9 cellular contexts compared by ENCODE assay signal in genomic region chr11:75536786-75537629, GRCh38. TPM values are rescaled to one million over a fixed set of nuclear protein-coding genes. Genes with fewer than 3 reads are reported as not detected.
DNase-seq lines count a peak whose midpoint lies in the region; ATAC-seq and TF ChIP-seq lines count a peak whose summit lies in the region.
"Had no signal": no experiment of that assay in that cellular context is flagged by ENCODE, and none has a peak within 500 bp of the region (broad histone marks: within the 10 kb centered on the region; RNA-seq: fewer than 3 reads in every experiment).

No MANE protein-coding gene starts in this region.

- WGBS in transverse colon (ENCODE audit: low coverage in 1 of 2), 2 donors, result 61 to 69% methylated on average over 2 to 13 of the region's 13 CpGs

- H3K36me3 Mint-ChIP-seq in activated T-cell treated with anti-CD3 and anti-CD28 coated beads, Interleukin-2, amount 50 U/mL, for 24 hours (ENCODE audit: low read depth), result no peaks in the 10 kb centered on the region
- H3K36me3 Mint-ChIP-seq: naive thymus-derived CD8-positive, alpha-beta T cell had no signal

- peak overlapping the region; percentile 42 for H3K27ac Mint-ChIP-seq in activated T-cell treated with anti-CD3 and anti-CD28 coated beads, Interleukin-2, amount 50 U/mL, for 24 hours

- TF ChIP-seq EP300 in transverse colon (IDR thresholded peaks at IDR 0.05; ENCODE audit: low read depth), result no peak

- H3K27me3 ChIP-seq in transverse colon, result no peaks in the 10 kb centered on the region

- H3K27ac ChIP-seq in transverse colon, result no peak overlapping the region

- peaks cover 40% of the 10 kb centered on the region for H3K4me1 Mint-ChIP-seq in activated T-cell treated with anti-CD3 and anti-CD28 coated beads, Interleukin-2, amount 50 U/mL, for 24 hours (ENCODE audit: low read depth)

- H3K9me3 ChIP-seq in transverse colon, result no peaks in the 10 kb centered on the region

- intact Hi-C loops in transverse colon (cut with DNase I; ENCODE audit: low total_unique reads), result no loop called here

- no peaks in the 10 kb centered on the region for H3K36me3 ChIP-seq in transverse colon

- no peak for TF ChIP-seq POLR2A in transverse colon (IDR thresholded peaks at IDR 0.05)

- TF ChIP-seq CTCF in transverse colon (IDR thresholded peaks at IDR 0.05), result no peak

- in situ Hi-C loops in transverse colon (cut with MboI; ENCODE audit: low pct_ligation_motif_present in 1 of 4, low pct_unique_long_range_greater_than_20kb in 1 of 4, low sequenced_read_pairs in 3 of 4), result loop anchor here (10.0 to 25.0 kb wide), 3 partner anchors 92 to 250 kb away; partner anchors contain the start of gene KLHL35 (in 1 of the 4)

- peaks cover 0 to 10% (median 2%) of the 10 kb centered on the region in 4 donors for H3K4me1 ChIP-seq in transverse colon

- no peaks in the 10 kb centered on the region for H3K27me3 Mint-ChIP-seq in activated T-cell treated with anti-CD3 and anti-CD28 coated beads, Interleukin-2, amount 50 U/mL, for 24 hours

- DNase-seq in activated T-cell treated with anti-CD3 and anti-CD28 coated beads, Interleukin-2, amount 50 U/mL, for 24 hours, result peak; percentile 63
- DNase-seq in activated T-cell treated with anti-CD3 and anti-CD28 coated beads, Interleukin-2, amount 50 U/mL, for 1 hour, result no peak
- peak; percentile 78 for DNase-seq in SIG-M5 treated with dmso at 0.1 percent for 504 hours (lab: John Stamatoyannopoulos, UW; ENCODE audit: unreplicated experiment)
- DNase-seq in germinal center (ENCODE audit: low spot score), result peak; percentile 69
- DNase-seq in NCI-H69 (lab: John Stamatoyannopoulos, UW), result no peak
- DNase-seq in cerebellar nuclear complex (lab: John Stamatoyannopoulos, UW), result no peak
- DNase-seq in transverse colon, result no peak

- peak overlapping the region; percentile 4 for H3K4me3 Mint-ChIP-seq in activated T-cell treated with anti-CD3 and anti-CD28 coated beads, Interleukin-2, amount 50 U/mL, for 24 hours

- peak; percentile 82 for ATAC-seq in HG02981 (IDR thresholded peaks at IDR 0.05; ENCODE audit: unreplicated experiment)
- ATAC-seq: naive thymus-derived CD8-positive, alpha-beta T cell had no signal

- no peaks in the 10 kb centered on the region for H3K9me3 Mint-ChIP-seq in activated T-cell treated with anti-CD3 and anti-CD28 coated beads, Interleukin-2, amount 50 U/mL, for 24 hours
- H3K9me3 Mint-ChIP-seq: naive thymus-derived CD8-positive, alpha-beta T cell had no signal

- no peak overlapping the region for H3K4me3 ChIP-seq in transverse colon

RNA-seq across cellular contexts. Expression of gene GDPD5, which starts 11.3 kb away (rescaled TPM):
- total RNA-seq in transverse colon, result 10 to 100 TPM in 1 of 4 donors, 1 to 10 TPM in 2, not detected in 1; 3.7 to 10.1 (median 7.1) TPM

RNA-seq across cellular contexts. Expression of gene SERPINH1, which starts 25.0 kb away (rescaled TPM):
- 100 to 1,000 TPM in 1 of 4 donors, 10 to 100 TPM in 3; 34.8 to 169 (median 76.0) TPM for total RNA-seq in transverse colon

Comparison
In these comparisons a context has a peak if more than half of its experiments do, and no peak if none do; other contexts are left out.
1. DNase-seq: peak in activated T-cell treated with anti-CD3 and anti-CD28 coated beads, Interleukin-2, amount 50 U/mL, for 24 hours (single experiment), SIG-M5 treated with dmso at 0.1 percent for 504 hours (single experiment) and germinal center (single experiment); none in activated T-cell treated with anti-CD3 and anti-CD28 coated beads, Interleukin-2, amount 50 U/mL, for 1 hour (single experiment), NCI-H69 (single experiment), cerebellar nuclear complex (0 of 2) and transverse colon (single experiment).